ENCODE assay signal across 9 cellular contexts in the genomic region with DNA sequence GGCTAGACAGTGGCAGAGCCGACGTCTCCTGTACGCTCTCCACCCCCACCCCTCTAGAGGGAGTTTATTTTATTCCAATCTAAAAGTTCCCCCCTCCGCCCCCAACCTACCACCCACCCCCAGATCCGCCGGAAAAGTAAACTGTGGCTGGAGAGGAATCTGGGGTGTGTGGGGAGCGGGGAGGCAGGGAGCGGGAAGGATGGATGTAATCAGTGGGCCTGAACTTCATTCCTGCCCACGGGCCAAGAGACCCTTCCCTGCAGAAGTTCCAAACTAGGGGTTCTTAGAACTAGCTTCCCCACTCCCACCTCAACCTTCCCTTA. TPM values are rescaled to one million over a fixed set of nuclear protein-coding genes. Genes with fewer than 3 reads are reported as not detected.
DNase-seq lines count a peak whose midpoint lies in the region; ATAC-seq and TF ChIP-seq lines count a peak whose summit lies in the region.
"Had no signal": no experiment of that assay in that cellular context is flagged by ENCODE, and none has a peak within 500 bp of the region (broad histone marks: within the 10 kb centered on the region; RNA-seq: fewer than 3 reads in every experiment).

No MANE protein-coding gene starts in this region.

- POLR2A ChIA-PET in PC-3 (lab: Charles Lee; ENCODE audit: unreplicated experiment) = no interaction called here

- H2AFZ ChIP-seq in PC-3 (ENCODE audit: low read length) = no peak overlapping the region

- no peaks in the 10 kb centered on the region for H3F3A ChIP-seq in PC-3 (ENCODE audit: low read length, unreplicated experiment)

- no peak overlapping the region for H3K9ac ChIP-seq in PC-3 (ENCODE audit: low read length)

- no peaks in the 10 kb centered on the region for H3K9me2 ChIP-seq in PC-3 (replicated peaks; ENCODE audit: low read length)

- no peak for DNase-seq in PC-3
- DNase-seq in endothelial cell (ENCODE audit: low spot score) = no peak
- DNase-seq in DMS153 treated with DMSO at 0.1 percent for 48 hours (lab: John Stamatoyannopoulos, UW; ENCODE audit: unreplicated experiment) = no peak
- DNase-seq in activated effector memory CD4-positive, alpha-beta T cell treated with anti-CD3 and anti-CD28 coated beads, Interleukin-2, amount 50 U/mL, for 16 hours = no peak
- DNase-seq: NCI-H1436 treated with DMSO at 0.1 percent for 48 hours had no signal

- H3K4me3 Mint-ChIP-seq in endothelial cell (ENCODE audit: unreplicated experiment) = peak overlapping the region; percentile 90

- ATAC-seq in PC-3 (no peak), esophagus mucosa (no peak), HG03565 (IDR thresholded peaks at IDR 0.05; ENCODE audit: unreplicated experiment) (no peak)

- no peaks in the 10 kb centered on the region for H3K9me3 Mint-ChIP-seq in endothelial cell (ENCODE audit: unreplicated experiment)

- peaks cover 52% of the 10 kb centered on the region for H3K4me1 Mint-ChIP-seq in endothelial cell (ENCODE audit: unreplicated experiment)

- H3K4me1 ChIP-seq in PC-3 (ENCODE audit: insufficient read depth, low read length) (peaks cover 33% of the 10 kb centered on the region), neutrophil (ENCODE audit: control insufficient read depth in 1 of 2, insufficient read depth in 1 of 2, low read depth in 1 of 2, low read length in 1 of 2) (peaks cover 37 to 45% of the 10 kb centered on the region in 2 experiments)

- H3K27ac Mint-ChIP-seq in endothelial cell (ENCODE audit: unreplicated experiment) = peak overlapping the region; percentile 77

- H3K4me3 ChIP-seq in PC-3 (ENCODE audit: low read length) (peak overlapping the region; percentile 50), neutrophil (ENCODE audit: low read depth in 1 of 2, low read length in 1 of 2) (peak overlapping the region; percentile 81 to 89)

- no peak for TF ChIP-seq CTCF in C4-2B (conservative IDR thresholded peaks at IDR 0.05)
- no peak for TF ChIP-seq CTCF in PC-3 (conservative IDR thresholded peaks at IDR 0.05; ENCODE audit: low read depth, low read length)
- TF ChIP-seq CTCF in endothelial cell (IDR thresholded peaks at IDR 0.05; ENCODE audit: unreplicated experiment) = no peak
- TF ChIP-seq CTCF in neutrophil (IDR thresholded peaks at IDR 0.05) = no peak

- H3K36me3 ChIP-seq in PC-3 (ENCODE audit: low read depth, low read length) (no peaks in the 10 kb centered on the region; the same call in 1 of the 2 replicates), neutrophil (peaks cover 4% of the 10 kb centered on the region)

- intact Hi-C loops in PC-3 (cut with micrococcal nuclease) = no loop called here

- peak overlapping the region; percentile 70 for H3K4me2 ChIP-seq in PC-3 (ENCODE audit: low read length)

- H3K36me3 Mint-ChIP-seq in endothelial cell (ENCODE audit: low read depth, unreplicated experiment) = peaks cover 18% of the 10 kb centered on the region

- H3K9me3 ChIP-seq in PC-3 (ENCODE audit: low read length) (no peaks in the 10 kb centered on the region), neutrophil (no peaks in the 10 kb centered on the region)

- CTCF ChIA-PET in PC-3 (lab: Charles Lee) = no interaction called here

- H3K27me3 Mint-ChIP-seq in endothelial cell (ENCODE audit: unreplicated experiment) = peaks cover 28% of the 10 kb centered on the region

- BruUV-seq in PC-3 (replicated peaks; lab: Mats Ljungman, UMichigan) = no TSS peak

- H4K20me1 ChIP-seq in PC-3 (ENCODE audit: low read length) = peaks cover 33% of the 10 kb centered on the region

- no peaks in the 10 kb centered on the region for H3K27me3 ChIP-seq in PC-3 (ENCODE audit: low read length)
- H3K27me3 ChIP-seq in neutrophil = peaks cover 10% of the 10 kb centered on the region

- peak overlapping the region; percentile 92 for H3K27ac ChIP-seq in C4-2B
- no peak overlapping the region for H3K27ac ChIP-seq in PC-3 (ENCODE audit: low read length)
- H3K27ac ChIP-seq in neutrophil = peak overlapping the region; percentile 98

- H3K79me2 ChIP-seq in PC-3 (ENCODE audit: low read length) = peaks cover 40% of the 10 kb centered on the region

RNA-seq across cellular contexts. Expression of a gene that starts 0.5 kb away (rescaled TPM):
- 72.3 and 86.9 TPM in 2 replicates for total RNA-seq in PC-3 (2014; rRNA removed)
- 20.8 TPM for total RNA-seq in endothelial cell (ENCODE audit: unreplicated experiment)
- total RNA-seq in esophagus mucosa = 15.4 TPM

RNA-seq across cellular contexts. Expression of a gene that starts 38.5 kb away (rescaled TPM):
- not detected in 2 replicates for total RNA-seq in PC-3 (2014; rRNA removed)
- total RNA-seq in endothelial cell (ENCODE audit: unreplicated experiment) = 0.21 TPM
- not detected for total RNA-seq in esophagus mucosa

RNA-seq across cellular contexts. Expression of a gene that starts 46.5 kb away (rescaled TPM):
- total RNA-seq in PC-3 (2014; rRNA removed) = 1.2 TPM in 2 replicates
- 41.7 TPM for total RNA-seq in endothelial cell (ENCODE audit: unreplicated experiment)
- total RNA-seq in esophagus mucosa = 2.3 TPM

RNA-seq across cellular contexts. Expression of a gene that starts 46.5 kb away (rescaled TPM):
- 47.4 and 58.9 TPM in 2 replicates for total RNA-seq in PC-3 (2014; rRNA removed)
- total RNA-seq in endothelial cell (ENCODE audit: unreplicated experiment) = 130 TPM
- 23.5 TPM for total RNA-seq in esophagus mucosa

Comparison
In these comparisons a context has a peak if more than half of its experiments do, and no peak if none do; other contexts are left out.
1. RNA of a gene that starts 46.5 kb away (total RNA-seq): 41.7 TPM in endothelial cell (single experiment); 2.3 TPM in esophagus mucosa (single experiment) and 1.2 TPM in PC-3; every median in the first group is over 10 times any median in the second.